Comparison of ENCODE assay signal across 15 cellular contexts in genomic region chr5:1080414-1080813, GRCh38.
"Had no signal": no experiment of that assay in that cellular context is flagged by ENCODE, and none has a peak within 500 bp of the region (broad histone marks: within the 10 kb centered on the region; RNA-seq: fewer than 3 reads in every experiment).

No MANE protein-coding gene starts in this region.

- H3K4me1 Mint-ChIP-seq: activated naive CD4-positive, alpha-beta T cell treated with anti-CD3 and anti-CD28 coated beads, Interleukin-2, amount 10 ng/mL, durations not matched to agents 7 days and 5 days; brain; neural progenitor cell had no signal

- H3K27me3 Mint-ChIP-seq: activated naive CD4-positive, alpha-beta T cell treated with anti-CD3 and anti-CD28 coated beads, Interleukin-2, amount 10 ng/mL, durations not matched to agents 7 days and 5 days; brain; stimulated activated memory B cell treated with anti-CD40 and anti-IgM and Interleukin-4, amounts not matched to agents 10 μg/mL and 1 μg/mL and 100 μg/mL, for 72 hours had no signal

- H3K9me3 Mint-ChIP-seq: brain; neural progenitor cell; stimulated activated memory B cell treated with anti-CD40 and anti-IgM and Interleukin-4, amounts not matched to agents 10 μg/mL and 1 μg/mL and 100 μg/mL, for 72 hours had no signal

- H3K36me3 ChIP-seq: neural progenitor cell, ovary had no signal

- H3K4me2 ChIP-seq: neural progenitor cell had no signal

- H3K4me3 ChIP-seq: left lung, neural progenitor cell, ovary had no signal

- ATAC-seq: activated CD8-positive, alpha-beta T cell treated with anti-CD3 and anti-CD28 coated beads, Interleukin-2, amount 10 ng/mL, durations not matched to agents 7 days and 5 days; left lung; stimulated activated memory B cell treated with anti-CD40 and anti-IgM and Interleukin-4, amounts not matched to agents 10 μg/mL and 1 μg/mL and 100 μg/mL, for 72 hours had no signal

- H3K9ac ChIP-seq: neural progenitor cell had no signal

- H2AFZ ChIP-seq: neural progenitor cell had no signal

- H3K9me3 ChIP-seq: left lung, ovary had no signal

- H3K4me1 ChIP-seq: left lung, neural progenitor cell had no signal

- H3K27me3 ChIP-seq: left lung, neural progenitor cell, ovary had no signal

- FAIRE-seq: small intestine had no signal

- DNase-seq: activated CD8-positive, alpha-beta memory T cell treated with anti-CD3 and anti-CD28 coated beads, Interleukin-2, amount 50 U/mL, for 48 hours; activated CD8-positive, alpha-beta T cell treated with anti-CD3 and anti-CD28 coated beads, Interleukin-2, amount 10 ng/mL, durations not matched to agents 7 days and 5 days; activated naive CD4-positive, alpha-beta T cell treated with anti-CD3 and anti-CD28 coated beads, Interleukin-2, amount 10 ng/mL, durations not matched to agents 7 days and 5 days; cerebellar nuclear complex; dermis blood vessel endothelial cell; left lung; mesendoderm; ovary; small intestine; substantia nigra; trophoblast cell had no signal

- H3K27ac ChIP-seq: left lung, neural progenitor cell, ovary, VCaP had no signal

- H3K27ac Mint-ChIP-seq: activated naive CD4-positive, alpha-beta T cell treated with anti-CD3 and anti-CD28 coated beads, Interleukin-2, amount 10 ng/mL, durations not matched to agents 7 days and 5 days; stimulated activated memory B cell treated with anti-CD40 and anti-IgM and Interleukin-4, amounts not matched to agents 10 μg/mL and 1 μg/mL and 100 μg/mL, for 72 hours had no signal

- H3K4me3 Mint-ChIP-seq: activated CD8-positive, alpha-beta T cell treated with anti-CD3 and anti-CD28 coated beads, Interleukin-2, amount 10 ng/mL, durations not matched to agents 7 days and 5 days; activated naive CD4-positive, alpha-beta T cell treated with anti-CD3 and anti-CD28 coated beads, Interleukin-2, amount 10 ng/mL, durations not matched to agents 7 days and 5 days; brain; neural progenitor cell; stimulated activated memory B cell treated with anti-CD40 and anti-IgM and Interleukin-4, amounts not matched to agents 10 μg/mL and 1 μg/mL and 100 μg/mL, for 72 hours had no signal
